ENCODE assay signal across 1 cellular context in the genomic region with DNA sequence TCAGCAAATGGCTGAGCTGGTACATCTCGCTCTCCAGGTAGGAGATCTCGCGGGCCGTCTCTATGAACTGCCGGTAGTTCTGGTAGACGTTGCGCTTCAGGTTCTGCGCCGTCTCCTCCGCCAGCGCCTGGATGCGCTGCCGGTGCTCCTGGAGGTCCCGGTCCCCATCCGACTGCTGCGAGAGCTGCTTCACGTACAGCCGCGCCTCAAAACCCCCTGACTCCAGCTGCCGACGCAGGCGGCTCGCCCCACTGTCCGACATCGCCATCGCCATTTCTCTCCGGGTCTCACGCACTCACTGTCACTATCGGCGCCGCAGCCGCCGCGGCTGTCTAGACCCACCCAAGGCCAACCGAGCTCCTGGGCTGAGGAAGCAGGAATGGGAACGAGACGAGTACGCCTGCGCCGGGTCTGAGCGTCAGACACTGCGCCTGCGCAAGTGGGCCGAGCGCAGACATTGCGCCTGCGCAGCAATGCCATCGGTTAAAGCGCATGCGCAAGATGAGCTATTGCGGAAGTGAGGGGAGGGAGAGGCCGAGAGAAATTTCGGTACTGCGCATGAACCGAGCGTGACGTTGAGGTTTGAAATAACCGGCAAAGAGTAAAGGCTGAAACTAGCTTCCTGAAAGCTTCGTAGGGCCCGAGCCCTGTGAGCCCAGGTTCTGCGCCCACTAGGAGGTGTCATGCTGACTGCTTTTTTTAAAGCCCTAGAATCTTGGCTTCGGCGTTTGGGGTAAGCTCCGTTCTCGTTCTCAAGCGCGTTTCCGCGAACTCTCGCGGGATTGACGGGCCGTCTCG.
TF ChIP-seq lines count a peak whose summit lies in the region.

A gene with protein sequence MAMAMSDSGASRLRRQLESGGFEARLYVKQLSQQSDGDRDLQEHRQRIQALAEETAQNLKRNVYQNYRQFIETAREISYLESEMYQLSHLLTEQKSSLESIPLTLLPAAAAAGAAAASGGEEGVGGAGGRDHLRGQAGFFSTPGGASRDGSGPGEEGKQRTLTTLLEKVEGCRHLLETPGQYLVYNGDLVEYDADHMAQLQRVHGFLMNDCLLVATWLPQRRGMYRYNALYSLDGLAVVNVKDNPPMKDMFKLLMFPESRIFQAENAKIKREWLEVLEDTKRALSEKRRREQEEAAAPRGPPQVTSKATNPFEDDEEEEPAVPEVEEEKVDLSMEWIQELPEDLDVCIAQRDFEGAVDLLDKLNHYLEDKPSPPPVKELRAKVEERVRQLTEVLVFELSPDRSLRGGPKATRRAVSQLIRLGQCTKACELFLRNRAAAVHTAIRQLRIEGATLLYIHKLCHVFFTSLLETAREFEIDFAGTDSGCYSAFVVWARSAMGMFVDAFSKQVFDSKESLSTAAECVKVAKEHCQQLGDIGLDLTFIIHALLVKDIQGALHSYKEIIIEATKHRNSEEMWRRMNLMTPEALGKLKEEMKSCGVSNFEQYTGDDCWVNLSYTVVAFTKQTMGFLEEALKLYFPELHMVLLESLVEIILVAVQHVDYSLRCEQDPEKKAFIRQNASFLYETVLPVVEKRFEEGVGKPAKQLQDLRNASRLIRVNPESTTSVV (minus strand): TSS at position 381 of the 798 bp plus-strand sequence. CDS start 107 bp downstream, at position 274.

TF ChIP-seq in K562, 482 proteins besides CTCF, POLR2A, EP300 and RAD21 (continued from another document and continues in another):
- TF ChIP-seq ZNF165 (CRISPR knock-in tag; IDR thresholded peaks at IDR 0.05; ENCODE audit: borderline replicate concordance), result no peak
- 0 out of 2 replicates have a peak, but pooled peaks have one; percentile 45 for TF ChIP-seq ZNF830 (CRISPR knock-in tag; IDR thresholded peaks at IDR 0.05)
- TF ChIP-seq RBM17 (IDR thresholded peaks at IDR 0.05; ENCODE audit: borderline replicate concordance, low read depth, low read length), result no peak
- TF ChIP-seq, protein P1, sequence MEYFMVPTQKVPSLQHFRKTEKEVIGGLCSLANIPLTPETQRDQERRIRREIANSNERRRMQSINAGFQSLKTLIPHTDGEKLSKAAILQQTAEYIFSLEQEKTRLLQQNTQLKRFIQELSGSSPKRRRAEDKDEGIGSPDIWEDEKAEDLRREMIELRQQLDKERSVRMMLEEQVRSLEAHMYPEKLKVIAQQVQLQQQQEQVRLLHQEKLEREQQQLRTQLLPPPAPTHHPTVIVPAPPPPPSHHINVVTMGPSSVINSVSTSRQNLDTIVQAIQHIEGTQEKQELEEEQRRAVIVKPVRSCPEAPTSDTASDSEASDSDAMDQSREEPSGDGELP (CRISPR knock-in tag; IDR thresholded peaks at IDR 0.05; ENCODE audit: borderline replicate concordance), result peak; percentile 63; the same call in 1 of the 2 replicates
- TF ChIP-seq SRSF7 (optimal IDR thresholded peaks at IDR 0.05; ENCODE audit: low read depth, low read length), result no peak
- TF ChIP-seq SREBF2 (CRISPR knock-in tag; IDR thresholded peaks at IDR 0.05), result peak; percentile 87; the same call in 1 of the 2 replicates
- no peak for TF ChIP-seq KAT8 (IDR thresholded peaks at IDR 0.05; ENCODE audit: low read depth)
- TF ChIP-seq, protein P2, sequence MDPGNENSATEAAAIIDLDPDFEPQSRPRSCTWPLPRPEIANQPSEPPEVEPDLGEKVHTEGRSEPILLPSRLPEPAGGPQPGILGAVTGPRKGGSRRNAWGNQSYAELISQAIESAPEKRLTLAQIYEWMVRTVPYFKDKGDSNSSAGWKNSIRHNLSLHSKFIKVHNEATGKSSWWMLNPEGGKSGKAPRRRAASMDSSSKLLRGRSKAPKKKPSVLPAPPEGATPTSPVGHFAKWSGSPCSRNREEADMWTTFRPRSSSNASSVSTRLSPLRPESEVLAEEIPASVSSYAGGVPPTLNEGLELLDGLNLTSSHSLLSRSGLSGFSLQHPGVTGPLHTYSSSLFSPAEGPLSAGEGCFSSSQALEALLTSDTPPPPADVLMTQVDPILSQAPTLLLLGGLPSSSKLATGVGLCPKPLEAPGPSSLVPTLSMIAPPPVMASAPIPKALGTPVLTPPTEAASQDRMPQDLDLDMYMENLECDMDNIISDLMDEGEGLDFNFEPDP (CRISPR knock-in tag; IDR thresholded peaks at IDR 0.05), result no peak
- TF ChIP-seq, protein P3, sequence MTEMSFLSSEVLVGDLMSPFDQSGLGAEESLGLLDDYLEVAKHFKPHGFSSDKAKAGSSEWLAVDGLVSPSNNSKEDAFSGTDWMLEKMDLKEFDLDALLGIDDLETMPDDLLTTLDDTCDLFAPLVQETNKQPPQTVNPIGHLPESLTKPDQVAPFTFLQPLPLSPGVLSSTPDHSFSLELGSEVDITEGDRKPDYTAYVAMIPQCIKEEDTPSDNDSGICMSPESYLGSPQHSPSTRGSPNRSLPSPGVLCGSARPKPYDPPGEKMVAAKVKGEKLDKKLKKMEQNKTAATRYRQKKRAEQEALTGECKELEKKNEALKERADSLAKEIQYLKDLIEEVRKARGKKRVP (CRISPR knock-in tag; IDR thresholded peaks at IDR 0.05), result 0 out of 2 replicates have a peak, but pooled peaks have one; percentile 47
- no peak for TF ChIP-seq ZNF780A (CRISPR knock-in tag; IDR thresholded peaks at IDR 0.05)
- TF ChIP-seq, protein P4, sequence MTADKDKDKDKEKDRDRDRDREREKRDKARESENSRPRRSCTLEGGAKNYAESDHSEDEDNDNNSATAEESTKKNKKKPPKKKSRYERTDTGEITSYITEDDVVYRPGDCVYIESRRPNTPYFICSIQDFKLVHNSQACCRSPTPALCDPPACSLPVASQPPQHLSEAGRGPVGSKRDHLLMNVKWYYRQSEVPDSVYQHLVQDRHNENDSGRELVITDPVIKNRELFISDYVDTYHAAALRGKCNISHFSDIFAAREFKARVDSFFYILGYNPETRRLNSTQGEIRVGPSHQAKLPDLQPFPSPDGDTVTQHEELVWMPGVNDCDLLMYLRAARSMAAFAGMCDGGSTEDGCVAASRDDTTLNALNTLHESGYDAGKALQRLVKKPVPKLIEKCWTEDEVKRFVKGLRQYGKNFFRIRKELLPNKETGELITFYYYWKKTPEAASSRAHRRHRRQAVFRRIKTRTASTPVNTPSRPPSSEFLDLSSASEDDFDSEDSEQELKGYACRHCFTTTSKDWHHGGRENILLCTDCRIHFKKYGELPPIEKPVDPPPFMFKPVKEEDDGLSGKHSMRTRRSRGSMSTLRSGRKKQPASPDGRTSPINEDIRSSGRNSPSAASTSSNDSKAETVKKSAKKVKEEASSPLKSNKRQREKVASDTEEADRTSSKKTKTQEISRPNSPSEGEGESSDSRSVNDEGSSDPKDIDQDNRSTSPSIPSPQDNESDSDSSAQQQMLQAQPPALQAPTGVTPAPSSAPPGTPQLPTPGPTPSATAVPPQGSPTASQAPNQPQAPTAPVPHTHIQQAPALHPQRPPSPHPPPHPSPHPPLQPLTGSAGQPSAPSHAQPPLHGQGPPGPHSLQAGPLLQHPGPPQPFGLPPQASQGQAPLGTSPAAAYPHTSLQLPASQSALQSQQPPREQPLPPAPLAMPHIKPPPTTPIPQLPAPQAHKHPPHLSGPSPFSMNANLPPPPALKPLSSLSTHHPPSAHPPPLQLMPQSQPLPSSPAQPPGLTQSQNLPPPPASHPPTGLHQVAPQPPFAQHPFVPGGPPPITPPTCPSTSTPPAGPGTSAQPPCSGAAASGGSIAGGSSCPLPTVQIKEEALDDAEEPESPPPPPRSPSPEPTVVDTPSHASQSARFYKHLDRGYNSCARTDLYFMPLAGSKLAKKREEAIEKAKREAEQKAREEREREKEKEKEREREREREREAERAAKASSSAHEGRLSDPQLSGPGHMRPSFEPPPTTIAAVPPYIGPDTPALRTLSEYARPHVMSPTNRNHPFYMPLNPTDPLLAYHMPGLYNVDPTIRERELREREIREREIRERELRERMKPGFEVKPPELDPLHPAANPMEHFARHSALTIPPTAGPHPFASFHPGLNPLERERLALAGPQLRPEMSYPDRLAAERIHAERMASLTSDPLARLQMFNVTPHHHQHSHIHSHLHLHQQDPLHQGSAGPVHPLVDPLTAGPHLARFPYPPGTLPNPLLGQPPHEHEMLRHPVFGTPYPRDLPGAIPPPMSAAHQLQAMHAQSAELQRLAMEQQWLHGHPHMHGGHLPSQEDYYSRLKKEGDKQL (CRISPR knock-in tag; IDR thresholded peaks at IDR 0.05; ENCODE audit: borderline replicate concordance), result no peak
- no peak for TF ChIP-seq KLF10 (CRISPR knock-in tag; IDR thresholded peaks at IDR 0.05)
- peak; percentile 95 for TF ChIP-seq ARHGAP35 (IDR thresholded peaks at IDR 0.05; ENCODE audit: partially characterized antibody)
- TF ChIP-seq HDAC6 (IDR thresholded peaks at IDR 0.05; ENCODE audit: low read depth, low read length), result no peak
- no peak for TF ChIP-seq SMARCA4 (IDR thresholded peaks at IDR 0.05)
- TF ChIP-seq, protein P5, sequence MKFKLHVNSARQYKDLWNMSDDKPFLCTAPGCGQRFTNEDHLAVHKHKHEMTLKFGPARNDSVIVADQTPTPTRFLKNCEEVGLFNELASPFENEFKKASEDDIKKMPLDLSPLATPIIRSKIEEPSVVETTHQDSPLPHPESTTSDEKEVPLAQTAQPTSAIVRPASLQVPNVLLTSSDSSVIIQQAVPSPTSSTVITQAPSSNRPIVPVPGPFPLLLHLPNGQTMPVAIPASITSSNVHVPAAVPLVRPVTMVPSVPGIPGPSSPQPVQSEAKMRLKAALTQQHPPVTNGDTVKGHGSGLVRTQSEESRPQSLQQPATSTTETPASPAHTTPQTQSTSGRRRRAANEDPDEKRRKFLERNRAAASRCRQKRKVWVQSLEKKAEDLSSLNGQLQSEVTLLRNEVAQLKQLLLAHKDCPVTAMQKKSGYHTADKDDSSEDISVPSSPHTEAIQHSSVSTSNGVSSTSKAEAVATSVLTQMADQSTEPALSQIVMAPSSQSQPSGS (CRISPR knock-in tag; IDR thresholded peaks at IDR 0.05), result no peak
- TF ChIP-seq, protein P6, sequence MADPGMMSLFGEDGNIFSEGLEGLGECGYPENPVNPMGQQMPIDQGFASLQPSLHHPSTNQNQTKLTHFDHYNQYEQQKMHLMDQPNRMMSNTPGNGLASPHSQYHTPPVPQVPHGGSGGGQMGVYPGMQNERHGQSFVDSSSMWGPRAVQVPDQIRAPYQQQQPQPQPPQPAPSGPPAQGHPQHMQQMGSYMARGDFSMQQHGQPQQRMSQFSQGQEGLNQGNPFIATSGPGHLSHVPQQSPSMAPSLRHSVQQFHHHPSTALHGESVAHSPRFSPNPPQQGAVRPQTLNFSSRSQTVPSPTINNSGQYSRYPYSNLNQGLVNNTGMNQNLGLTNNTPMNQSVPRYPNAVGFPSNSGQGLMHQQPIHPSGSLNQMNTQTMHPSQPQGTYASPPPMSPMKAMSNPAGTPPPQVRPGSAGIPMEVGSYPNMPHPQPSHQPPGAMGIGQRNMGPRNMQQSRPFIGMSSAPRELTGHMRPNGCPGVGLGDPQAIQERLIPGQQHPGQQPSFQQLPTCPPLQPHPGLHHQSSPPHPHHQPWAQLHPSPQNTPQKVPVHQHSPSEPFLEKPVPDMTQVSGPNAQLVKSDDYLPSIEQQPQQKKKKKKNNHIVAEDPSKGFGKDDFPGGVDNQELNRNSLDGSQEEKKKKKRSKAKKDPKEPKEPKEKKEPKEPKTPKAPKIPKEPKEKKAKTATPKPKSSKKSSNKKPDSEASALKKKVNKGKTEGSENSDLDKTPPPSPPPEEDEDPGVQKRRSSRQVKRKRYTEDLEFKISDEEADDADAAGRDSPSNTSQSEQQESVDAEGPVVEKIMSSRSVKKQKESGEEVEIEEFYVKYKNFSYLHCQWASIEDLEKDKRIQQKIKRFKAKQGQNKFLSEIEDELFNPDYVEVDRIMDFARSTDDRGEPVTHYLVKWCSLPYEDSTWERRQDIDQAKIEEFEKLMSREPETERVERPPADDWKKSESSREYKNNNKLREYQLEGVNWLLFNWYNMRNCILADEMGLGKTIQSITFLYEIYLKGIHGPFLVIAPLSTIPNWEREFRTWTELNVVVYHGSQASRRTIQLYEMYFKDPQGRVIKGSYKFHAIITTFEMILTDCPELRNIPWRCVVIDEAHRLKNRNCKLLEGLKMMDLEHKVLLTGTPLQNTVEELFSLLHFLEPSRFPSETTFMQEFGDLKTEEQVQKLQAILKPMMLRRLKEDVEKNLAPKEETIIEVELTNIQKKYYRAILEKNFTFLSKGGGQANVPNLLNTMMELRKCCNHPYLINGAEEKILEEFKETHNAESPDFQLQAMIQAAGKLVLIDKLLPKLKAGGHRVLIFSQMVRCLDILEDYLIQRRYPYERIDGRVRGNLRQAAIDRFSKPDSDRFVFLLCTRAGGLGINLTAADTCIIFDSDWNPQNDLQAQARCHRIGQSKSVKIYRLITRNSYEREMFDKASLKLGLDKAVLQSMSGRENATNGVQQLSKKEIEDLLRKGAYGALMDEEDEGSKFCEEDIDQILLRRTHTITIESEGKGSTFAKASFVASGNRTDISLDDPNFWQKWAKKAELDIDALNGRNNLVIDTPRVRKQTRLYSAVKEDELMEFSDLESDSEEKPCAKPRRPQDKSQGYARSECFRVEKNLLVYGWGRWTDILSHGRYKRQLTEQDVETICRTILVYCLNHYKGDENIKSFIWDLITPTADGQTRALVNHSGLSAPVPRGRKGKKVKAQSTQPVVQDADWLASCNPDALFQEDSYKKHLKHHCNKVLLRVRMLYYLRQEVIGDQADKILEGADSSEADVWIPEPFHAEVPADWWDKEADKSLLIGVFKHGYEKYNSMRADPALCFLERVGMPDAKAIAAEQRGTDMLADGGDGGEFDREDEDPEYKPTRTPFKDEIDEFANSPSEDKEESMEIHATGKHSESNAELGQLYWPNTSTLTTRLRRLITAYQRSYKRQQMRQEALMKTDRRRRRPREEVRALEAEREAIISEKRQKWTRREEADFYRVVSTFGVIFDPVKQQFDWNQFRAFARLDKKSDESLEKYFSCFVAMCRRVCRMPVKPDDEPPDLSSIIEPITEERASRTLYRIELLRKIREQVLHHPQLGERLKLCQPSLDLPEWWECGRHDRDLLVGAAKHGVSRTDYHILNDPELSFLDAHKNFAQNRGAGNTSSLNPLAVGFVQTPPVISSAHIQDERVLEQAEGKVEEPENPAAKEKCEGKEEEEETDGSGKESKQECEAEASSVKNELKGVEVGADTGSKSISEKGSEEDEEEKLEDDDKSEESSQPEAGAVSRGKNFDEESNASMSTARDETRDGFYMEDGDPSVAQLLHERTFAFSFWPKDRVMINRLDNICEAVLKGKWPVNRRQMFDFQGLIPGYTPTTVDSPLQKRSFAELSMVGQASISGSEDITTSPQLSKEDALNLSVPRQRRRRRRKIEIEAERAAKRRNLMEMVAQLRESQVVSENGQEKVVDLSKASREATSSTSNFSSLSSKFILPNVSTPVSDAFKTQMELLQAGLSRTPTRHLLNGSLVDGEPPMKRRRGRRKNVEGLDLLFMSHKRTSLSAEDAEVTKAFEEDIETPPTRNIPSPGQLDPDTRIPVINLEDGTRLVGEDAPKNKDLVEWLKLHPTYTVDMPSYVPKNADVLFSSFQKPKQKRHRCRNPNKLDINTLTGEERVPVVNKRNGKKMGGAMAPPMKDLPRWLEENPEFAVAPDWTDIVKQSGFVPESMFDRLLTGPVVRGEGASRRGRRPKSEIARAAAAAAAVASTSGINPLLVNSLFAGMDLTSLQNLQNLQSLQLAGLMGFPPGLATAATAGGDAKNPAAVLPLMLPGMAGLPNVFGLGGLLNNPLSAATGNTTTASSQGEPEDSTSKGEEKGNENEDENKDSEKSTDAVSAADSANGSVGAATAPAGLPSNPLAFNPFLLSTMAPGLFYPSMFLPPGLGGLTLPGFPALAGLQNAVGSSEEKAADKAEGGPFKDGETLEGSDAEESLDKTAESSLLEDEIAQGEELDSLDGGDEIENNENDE (IDR thresholded peaks at IDR 0.05; ENCODE audit: low read depth, low read length), result no peak
- peak; percentile 95 for TF ChIP-seq KDM5B (IDR thresholded peaks at IDR 0.05; ENCODE audit: insufficient replicate concordance, low read depth, low read length)
- peak; percentile 89 for TF ChIP-seq POLR2G (IDR thresholded peaks at IDR 0.05; ENCODE audit: low read depth, low read length)
